ENCODE assay signal across 11 cellular contexts in the genomic region with DNA sequence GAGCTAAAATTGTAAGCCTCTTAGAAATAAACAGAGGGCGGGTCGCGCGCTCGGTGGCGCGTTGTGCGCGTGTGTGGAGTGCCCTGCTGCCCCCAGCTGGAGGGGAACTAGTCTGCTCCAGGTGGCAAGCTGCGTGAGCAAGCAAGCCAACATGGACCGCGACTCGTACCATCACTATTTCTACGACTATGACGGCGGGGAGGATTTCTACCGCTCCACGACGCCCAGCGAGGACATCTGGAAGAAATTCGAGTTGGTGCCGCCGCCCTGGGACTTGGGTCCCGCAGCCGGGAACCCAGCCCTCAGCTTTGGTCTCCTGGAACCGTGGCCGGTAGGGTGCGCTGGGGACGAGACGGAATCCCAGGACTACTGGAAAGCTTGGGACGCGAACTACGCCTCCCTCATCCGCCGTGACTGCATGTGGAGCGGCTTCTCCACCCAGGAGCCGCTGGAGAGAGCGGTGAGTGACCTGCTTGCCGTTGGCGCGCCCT.
DNase-seq lines count a peak whose midpoint lies in the region; ATAC-seq, FAIRE-seq and TF ChIP-seq lines count a peak whose summit lies in the region.
"Had no signal": no experiment of that assay in that cellular context is flagged by ENCODE, and none has a peak within 500 bp of the region (broad histone marks: within the 10 kb centered on the region; RNA-seq: fewer than 3 reads in every experiment).

No MANE protein-coding gene starts in this region.

- FAIRE-seq in urothelium cell line (lab: Jason Lieb, UNC) = no peak

- H3K4me3 ChIP-seq in brain microvascular endothelial cell (ENCODE audit: low read depth, low read length) (no peak overlapping the region), kidney epithelial cell (ENCODE audit: low read depth, low read length) (peak overlapping the region; percentile 4)
- H3K4me3 ChIP-seq: BLaER1 had no signal

- ATAC-seq in HG03457 (IDR thresholded peaks at IDR 0.05; ENCODE audit: unreplicated experiment) = no peak

- DNase-seq in stimulated activated CD4-positive, alpha-beta T cell treated with anti-CD3 and anti-CD28 coated beads, Interleukin-15, amount 100 ng/mL, for 24 hours = peak; percentile 25
- DNase-seq in stimulated activated CD4-positive, alpha-beta T cell treated with anti-CD3 and anti-CD28 coated beads, Interleukin-2, amount 100 ng/mL, for 48 hours = no peak
- DNase-seq in brain microvascular endothelial cell (no peak), kidney epithelial cell (ENCODE audit: low read depth) (no peak), urothelium cell line (ENCODE audit: low spot score) (peak; percentile 13), mesenteric fat pad (ENCODE audit: low spot score) (no peak), GDM1 (lab: John Stamatoyannopoulos, UW) (no peak)
- DNase-seq: NCI-H2227 treated with DMSO at 0.1 percent for 48 hours, SHP77 had no signal

- TF ChIP-seq CTCF in brain microvascular endothelial cell (IDR thresholded peaks at IDR 0.05; ENCODE audit: low read depth, low read length, missing control alignments) (peak; percentile 6), kidney epithelial cell (IDR thresholded peaks at IDR 0.05; ENCODE audit: insufficient read depth, low read length, poor library complexity, severe bottlenecking) (peak; percentile 11)

- in situ Hi-C loops in brain microvascular endothelial cell (cut with HindIII; ENCODE audit: low pct_ligation_motif_present, low sequenced_read_pairs) = no loop called here

- H3K27me3 ChIP-seq in brain microvascular endothelial cell (replicated peaks) = no peaks in the 10 kb centered on the region
- peaks cover 5% of the 10 kb centered on the region for H3K27me3 ChIP-seq in kidney epithelial cell (ENCODE audit: control insufficient read depth, insufficient read depth, low read length)

- H3K36me3 ChIP-seq in brain microvascular endothelial cell (replicated peaks) = no peaks in the 10 kb centered on the region
- H3K36me3 ChIP-seq in kidney epithelial cell (ENCODE audit: control insufficient read depth, insufficient read depth, low read length) = no peaks in the 10 kb centered on the region
- H3K36me3 ChIP-seq: BLaER1 had no signal

- H3K27ac ChIP-seq in brain microvascular endothelial cell = no peak overlapping the region
- H3K27ac ChIP-seq: BLaER1 had no signal

Comparison
In these comparisons a context has a peak if more than half of its experiments do, and no peak if none do; other contexts are left out.
1. DNase-seq: peak in stimulated activated CD4-positive, alpha-beta T cell treated with anti-CD3 and anti-CD28 coated beads, Interleukin-15, amount 100 ng/mL, for 24 hours (single experiment) and urothelium cell line (single experiment); none in stimulated activated CD4-positive, alpha-beta T cell treated with anti-CD3 and anti-CD28 coated beads, Interleukin-2, amount 100 ng/mL, for 48 hours (0 of 2), brain microvascular endothelial cell (single experiment), kidney epithelial cell (single experiment), mesenteric fat pad (single experiment) and GDM1 (single experiment).